Comparison of ENCODE assay signal across 24 cellular contexts in the genomic region with DNA sequence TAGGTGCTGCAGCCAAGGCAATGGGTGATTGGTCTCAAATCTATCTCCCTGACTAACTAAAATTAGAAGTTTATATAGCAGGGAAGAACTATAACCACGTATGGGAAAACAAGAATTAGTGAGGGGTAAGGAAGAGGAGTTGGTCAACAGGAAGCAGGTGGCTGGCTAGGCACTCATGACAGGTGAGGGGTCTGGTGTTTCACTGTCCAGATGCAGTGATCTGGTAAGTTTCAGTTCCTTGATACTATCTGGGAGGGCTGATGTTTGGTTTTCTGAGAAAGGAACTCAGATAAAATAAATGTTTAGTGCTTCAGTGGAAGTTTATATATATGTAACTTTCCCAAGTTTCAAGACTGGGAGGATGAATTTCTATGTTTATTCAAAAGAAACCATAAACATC. TPM values are rescaled to one million over a fixed set of nuclear protein-coding genes. Genes with fewer than 3 reads are reported as not detected.
A peak's percentile ranks its signal among the peaks of the same experiment; 100 is the strongest.
DNase-seq lines count a peak whose midpoint lies in the region; ATAC-seq, FAIRE-seq and TF ChIP-seq lines count a peak whose summit lies in the region.
"Had no signal": no experiment of that assay in that cellular context is flagged by ENCODE, and none has a peak within 500 bp of the region (broad histone marks: within the 10 kb centered on the region; RNA-seq: fewer than 3 reads in every experiment).

No MANE protein-coding gene starts in this region.

- no peaks in the 10 kb centered on the region for H3K79me2 ChIP-seq in OCI-LY7 (ENCODE audit: insufficient read depth, low read depth, low read length)

- DNase-seq in activated T-cell treated with anti-CD3 and anti-CD28 coated beads, Interleukin-2, amount 50 U/mL, for 72 hours, result no peak
- DNase-seq in activated T-cell treated with anti-CD3 and anti-CD28 coated beads for 4 hours (no peak), GM12891 (ENCODE audit: insufficient read length, low spot score) (no peak), OCI-LY7 (ENCODE audit: low spot score) (peak; percentile 88), memory B cell (ENCODE audit: low spot score in 2 of 2) (no peak), progenitor cell of endocrine pancreas (ENCODE audit: low spot score, unreplicated experiment) (no peak)
- DNase-seq: Calu3; CD4-positive, alpha-beta memory T cell; EL; H7; Kasumi-1; MG63; NCI-H1105; NCI-H1694; NCI-H2081 treated with DMSO at 0.1 percent for 48 hours; NCI-H510A; NCI-H748 treated with DMSO at 0.1 percent for 48 hours; PC-3; SJCRH30 had no signal

- H3K27me3 Mint-ChIP-seq in activated T-cell treated with anti-CD3 and anti-CD28 coated beads, Interleukin-2, amount 50 U/mL, for 72 hours (ENCODE audit: low read depth), result no peaks in the 10 kb centered on the region
- H3K27me3 Mint-ChIP-seq in memory B cell, result peaks cover 5% of the 10 kb centered on the region
- H3K27me3 Mint-ChIP-seq in progenitor cell of endocrine pancreas, result peaks cover 2% of the 10 kb centered on the region

- peak overlapping the region in 1 of 2 donors; percentile 69 for H3K4me3 Mint-ChIP-seq in activated T-cell treated with anti-CD3 and anti-CD28 coated beads, Interleukin-2, amount 50 U/mL, for 72 hours
- no peak overlapping the region for H3K4me3 Mint-ChIP-seq in memory B cell
- no peak overlapping the region for H3K4me3 Mint-ChIP-seq in progenitor cell of endocrine pancreas (ENCODE audit: low read depth)

- peaks cover 53% of the 10 kb centered on the region for H3K9me3 ChIP-seq in OCI-LY7 (ENCODE audit: low read length)
- H3K9me3 ChIP-seq: SJCRH30 had no signal

- peak overlapping the region; percentile 96 for H3K27ac Mint-ChIP-seq in activated T-cell treated with anti-CD3 and anti-CD28 coated beads, Interleukin-2, amount 50 U/mL, for 72 hours
- H3K27ac Mint-ChIP-seq in memory B cell, result peak overlapping the region; percentile 55
- no peak overlapping the region for H3K27ac Mint-ChIP-seq in progenitor cell of endocrine pancreas
- H3K27ac Mint-ChIP-seq: CD4-positive, alpha-beta memory T cell had no signal

- no peak for ATAC-seq in activated T-cell treated with anti-CD3 and anti-CD28 coated beads, Interleukin-2, amount 50 U/mL, for 72 hours (replicated peaks in 1 of 2)
- ATAC-seq in memory B cell (ENCODE audit: low read depth) (peak; percentile 80), HG03460 (IDR thresholded peaks at IDR 0.05; ENCODE audit: unreplicated experiment) (no peak), GM18505 (IDR thresholded peaks at IDR 0.05; ENCODE audit: unreplicated experiment) (no peak)
- ATAC-seq: PC-3 had no signal

- H4K20me1 ChIP-seq in OCI-LY7 (ENCODE audit: insufficient read depth, low read length), result no peaks in the 10 kb centered on the region
- H4K20me1 ChIP-seq: BLaER1 had no signal

- H3K4me1 ChIP-seq in OCI-LY7 (ENCODE audit: insufficient read depth, low read length, poor library complexity, severe bottlenecking), result peaks cover 26% of the 10 kb centered on the region
- H3K4me1 ChIP-seq: BLaER1, SJCRH30 had no signal

- peak overlapping the region; percentile 11 for H3K4me3 ChIP-seq in OCI-LY7 (ENCODE audit: low read depth, low read length, poor library complexity, severe bottlenecking)
- H3K4me3 ChIP-seq: BLaER1, MG63, SJCRH30 had no signal

- H3K9me3 Mint-ChIP-seq in activated T-cell treated with anti-CD3 and anti-CD28 coated beads, Interleukin-2, amount 50 U/mL, for 72 hours, result peaks cover 7 to 17% of the 10 kb centered on the region in 2 donors
- H3K9me3 Mint-ChIP-seq in memory B cell, result peaks cover 24% of the 10 kb centered on the region
- H3K9me3 Mint-ChIP-seq in progenitor cell of endocrine pancreas (ENCODE audit: low read depth), result no peaks in the 10 kb centered on the region

- peak overlapping the region; percentile 34; the same call in 1 of the 2 replicates for H2AFZ ChIP-seq in OCI-LY7 (ENCODE audit: low read length)

- POLR2A ChIA-PET in OCI-LY7 (lab: Charles Lee), result interaction anchor here (2.5 kb wide), 1 partner anchor 11 kb away, joined by 22 read pairs; the partner anchor contains the start of gene POU2F1

- TF ChIP-seq POLR2A in GM12891 (IDR thresholded peaks at IDR 0.05; ENCODE audit: low read depth, low read length) (no peak), GM18505 (IDR thresholded peaks at IDR 0.05; ENCODE audit: borderline replicate concordance, extremely low read depth, insufficient read depth, insufficient read length) (no peak)

- H3K36me3 ChIP-seq in OCI-LY7 (ENCODE audit: insufficient read depth, low read length), result peaks cover 22% of the 10 kb centered on the region
- H3K36me3 ChIP-seq: BLaER1, MG63, SJCRH30 had no signal

- peak overlapping the region; percentile 90 for H3K27ac ChIP-seq in OCI-LY7 (ENCODE audit: low read depth, low read length, poor library complexity, severe bottlenecking)
- H3K27ac ChIP-seq: BLaER1, SJCRH30 had no signal

- H3K9me2 ChIP-seq in OCI-LY7 (ENCODE audit: insufficient read depth, low read length), result no peaks in the 10 kb centered on the region

- peaks cover 37% of the 10 kb centered on the region for H3K4me1 Mint-ChIP-seq in activated T-cell treated with anti-CD3 and anti-CD28 coated beads, Interleukin-2, amount 50 U/mL, for 72 hours (ENCODE audit: low read depth)
- peaks cover 5% of the 10 kb centered on the region for H3K4me1 Mint-ChIP-seq in memory B cell
- no peaks in the 10 kb centered on the region for H3K4me1 Mint-ChIP-seq in progenitor cell of endocrine pancreas (ENCODE audit: low read depth)
- H3K4me1 Mint-ChIP-seq: CD4-positive, alpha-beta memory T cell had no signal

- peaks cover 24 to 33% of the 10 kb centered on the region in 2 donors for H3K36me3 Mint-ChIP-seq in activated T-cell treated with anti-CD3 and anti-CD28 coated beads, Interleukin-2, amount 50 U/mL, for 72 hours (ENCODE audit: insufficient read depth in 2 of 2)
- H3K36me3 Mint-ChIP-seq in memory B cell (peaks cover 13% of the 10 kb centered on the region), progenitor cell of endocrine pancreas (ENCODE audit: insufficient read depth) (no peaks in the 10 kb centered on the region)

- peak overlapping the region; percentile 30; the same call in 1 of the 2 replicates for H3K4me2 ChIP-seq in OCI-LY7 (ENCODE audit: low read length)
- H3K4me2 ChIP-seq: BLaER1 had no signal

- intact Hi-C loops in OCI-LY7 (cut with micrococcal nuclease; ENCODE audit: unreplicated experiment), result no loop called here

- FAIRE-seq in GM12891 (lab: Jason Lieb, UNC), result no peak
- FAIRE-seq: A204.1, HTR-8/SVneo had no signal

- TF ChIP-seq CTCF in OCI-LY7 (conservative IDR thresholded peaks at IDR 0.05; ENCODE audit: low read length), result no peak
- TF ChIP-seq CTCF in progenitor cell of endocrine pancreas (IDR thresholded peaks at IDR 0.05; ENCODE audit: unreplicated experiment), result no peak

- CTCF ChIA-PET in OCI-LY7 (lab: Charles Lee; ENCODE audit: unreplicated experiment), result no interaction called here

- no TSS peak for BruUV-seq in OCI-LY7 (replicated peaks; lab: Mats Ljungman, UMichigan)

TF ChIP-seq in GM12891, 5 proteins besides CTCF, POLR2A, EP300 and RAD21:
- peak; percentile 68 for TF ChIP-seq SPI1 (IDR thresholded peaks at IDR 0.05; ENCODE audit: low read depth, low read length)
- TF ChIP-seq POU2F2 (IDR thresholded peaks at IDR 0.05; ENCODE audit: low read depth, low read length), result no peak
- no peak for TF ChIP-seq TAF1 (IDR thresholded peaks at IDR 0.05; ENCODE audit: low read depth, low read length)
- no peak for TF ChIP-seq POLR2AphosphoS5 (IDR thresholded peaks at IDR 0.05; ENCODE audit: low read depth, low read length)
- TF ChIP-seq PAX5 (IDR thresholded peaks at IDR 0.05; ENCODE audit: insufficient read depth, low read length, severe bottlenecking), result no peak
TF ChIP-seq in GM12891: peak in this region for 1.

RNA-seq across cellular contexts. Expression of gene POU2F1, which starts 11.6 kb away (rescaled TPM):
- 10 to 100 TPM; 29.4 to 39.6 TPM for total RNA-seq in activated T-cell treated with anti-CD3 and anti-CD28 coated beads, Interleukin-2, amount 50 U/mL, for 72 hours
- polyA plus RNA-seq in GM12891 (2012; ENCODE audit: low read depth, missing spikeins), result 3.0 TPM
- 18.7 and 21.2 TPM in 2 replicates for total RNA-seq in OCI-LY7 (2014; rRNA removed; shearing (Covaris generic))
- total RNA-seq in OCI-LY7 (2022), result 52.3 and 53.4 TPM in 2 replicates
- 36.1 and 39.2 TPM in 2 replicates for total RNA-seq in progenitor cell of endocrine pancreas
